8 cellular contexts compared by ENCODE assay signal in genomic region chr15:90201944-90202375, GRCh38. TPM values are rescaled to one million over a fixed set of nuclear protein-coding genes. Genes with fewer than 3 reads are reported as not detected.
A peak's percentile ranks its signal among the peaks of the same experiment; 100 is the strongest.
DNase-seq lines count a peak whose midpoint lies in the region; ATAC-seq lines count a peak whose summit lies in the region.

No MANE protein-coding gene starts in this region.

- intact Hi-C loops in activated T-helper 1 cell treated with anti-CD3 and anti-CD28 coated beads, Interleukin-12 subunit alpha, Interleukin-12 subunit beta, Interleukin-2, Interleukin-4 antibody, amounts not matched to agents 30 ng/mL and 10 ng/mL and 1 ng/mL, durations not matched to agents 14 hours and 24 hours and 36 hours (cut with micrococcal nuclease) = loop anchor here (1.0 to 2.0 kb wide), 4 partner anchors 17 to 63 kb away; partner anchors contain the start of genes GDPGP1 and NGRN

- H3K36me3 Mint-ChIP-seq in activated T-cell treated with anti-CD3 and anti-CD28 coated beads, Interleukin-2, amount 50 U/mL, for 24 hours (ENCODE audit: low read depth) = no peaks in the 10 kb centered on the region
- peaks cover 5% of the 10 kb centered on the region for H3K36me3 Mint-ChIP-seq in activated T-helper 1 cell treated with anti-CD3 and anti-CD28 coated beads, Interleukin-12 subunit alpha, Interleukin-12 subunit beta, Interleukin-2, Interleukin-4 antibody, amounts not matched to agents 30 ng/mL and 10 ng/mL and 1 ng/mL, durations not matched to agents 14 hours and 24 hours and 36 hours (ENCODE audit: low read depth)

- peaks cover 5% of the 10 kb centered on the region; the same call in 1 of the 2 replicates for H3K36me3 ChIP-seq in iPS-20b (ENCODE audit: insufficient read depth, low read depth, low read length)
- H3K36me3 ChIP-seq in stomach smooth muscle (ENCODE audit: control insufficient read depth in 2 of 2, insufficient read depth in 2 of 2, low read length in 2 of 2) = peaks cover 0 to 5% of the 10 kb centered on the region in 2 donors

- peak overlapping the region; percentile 44 for H3K27ac Mint-ChIP-seq in activated T-cell treated with anti-CD3 and anti-CD28 coated beads, Interleukin-2, amount 50 U/mL, for 24 hours
- H3K27ac Mint-ChIP-seq in activated T-helper 1 cell treated with anti-CD3 and anti-CD28 coated beads, Interleukin-12 subunit alpha, Interleukin-12 subunit beta, Interleukin-2, Interleukin-4 antibody, amounts not matched to agents 30 ng/mL and 10 ng/mL and 1 ng/mL, durations not matched to agents 14 hours and 24 hours and 36 hours = no peak overlapping the region

- H3K9ac ChIP-seq in iPS-20b (ENCODE audit: low read depth, low read length) (peak overlapping the region; percentile 87; the same call in 1 of the 2 replicates), stomach smooth muscle (ENCODE audit: low read length in 2 of 2) (peak overlapping the region; percentile 71 to 85)

- no peaks in the 10 kb centered on the region for H3K9me3 Mint-ChIP-seq in activated T-cell treated with anti-CD3 and anti-CD28 coated beads, Interleukin-2, amount 50 U/mL, for 24 hours
- H3K9me3 Mint-ChIP-seq in activated T-helper 1 cell treated with anti-CD3 and anti-CD28 coated beads, Interleukin-12 subunit alpha, Interleukin-12 subunit beta, Interleukin-2, Interleukin-4 antibody, amounts not matched to agents 30 ng/mL and 10 ng/mL and 1 ng/mL, durations not matched to agents 14 hours and 24 hours and 36 hours = no peaks in the 10 kb centered on the region

- ATAC-seq in GM21825 (IDR thresholded peaks at IDR 0.05; ENCODE audit: unreplicated experiment) = no peak

- in situ Hi-C loops in KBM-7 (cut with MboI; ENCODE audit: low pct_unique_long_range_greater_than_20kb, low sequenced_read_pairs) = no loop called here

- H3K4me1 ChIP-seq in iPS-20b (ENCODE audit: insufficient read depth, low read length) (peaks cover 11% of the 10 kb centered on the region), stomach smooth muscle (ENCODE audit: control insufficient read depth, insufficient read depth, low read length) (peaks cover 50% of the 10 kb centered on the region)

- peak overlapping the region; percentile 79 for H3K4me3 Mint-ChIP-seq in activated T-cell treated with anti-CD3 and anti-CD28 coated beads, Interleukin-2, amount 50 U/mL, for 24 hours
- H3K4me3 Mint-ChIP-seq in activated T-helper 1 cell treated with anti-CD3 and anti-CD28 coated beads, Interleukin-12 subunit alpha, Interleukin-12 subunit beta, Interleukin-2, Interleukin-4 antibody, amounts not matched to agents 30 ng/mL and 10 ng/mL and 1 ng/mL, durations not matched to agents 14 hours and 24 hours and 36 hours = peak overlapping the region; percentile 92

- DNase-seq in activated T-cell treated with anti-CD3 and anti-CD28 coated beads, Interleukin-2, amount 50 U/mL, for 24 hours = no peak
- no peak for DNase-seq in activated T-cell treated with anti-CD3 and anti-CD28 coated beads, Interleukin-2, amount 50 U/mL, for 48 hours
- DNase-seq in activated T-helper 1 cell treated with anti-CD3 and anti-CD28 coated beads, Interleukin-12 subunit alpha, Interleukin-12 subunit beta, Interleukin-2, Interleukin-4 antibody, amounts not matched to agents 30 ng/mL and 10 ng/mL and 1 ng/mL, durations not matched to agents 14 hours and 24 hours and 36 hours (ENCODE audit: low spot score) = no peak
- DNase-seq in SIG-M5 treated with dmso at 0.1 percent for 504 hours (lab: John Stamatoyannopoulos, UW; ENCODE audit: unreplicated experiment) (no peak), KBM-7 (no peak)

- H3K27ac ChIP-seq in iPS-20b (ENCODE audit: low read length) = no peak overlapping the region
- H3K27ac ChIP-seq in stomach smooth muscle (ENCODE audit: low read length) = peak overlapping the region; percentile 76

- no peaks in the 10 kb centered on the region for H3K27me3 Mint-ChIP-seq in activated T-cell treated with anti-CD3 and anti-CD28 coated beads, Interleukin-2, amount 50 U/mL, for 24 hours
- peaks cover 5% of the 10 kb centered on the region for H3K27me3 Mint-ChIP-seq in activated T-helper 1 cell treated with anti-CD3 and anti-CD28 coated beads, Interleukin-12 subunit alpha, Interleukin-12 subunit beta, Interleukin-2, Interleukin-4 antibody, amounts not matched to agents 30 ng/mL and 10 ng/mL and 1 ng/mL, durations not matched to agents 14 hours and 24 hours and 36 hours (ENCODE audit: insufficient read depth)

- H3K4me1 Mint-ChIP-seq in activated T-cell treated with anti-CD3 and anti-CD28 coated beads, Interleukin-2, amount 50 U/mL, for 24 hours (ENCODE audit: low read depth) = peaks cover 20% of the 10 kb centered on the region
- H3K4me1 Mint-ChIP-seq in activated T-helper 1 cell treated with anti-CD3 and anti-CD28 coated beads, Interleukin-12 subunit alpha, Interleukin-12 subunit beta, Interleukin-2, Interleukin-4 antibody, amounts not matched to agents 30 ng/mL and 10 ng/mL and 1 ng/mL, durations not matched to agents 14 hours and 24 hours and 36 hours (ENCODE audit: low read depth) = peaks cover 39% of the 10 kb centered on the region

- H3K4me3 ChIP-seq in iPS-20b (ENCODE audit: low read length) (peak overlapping the region; percentile 93), stomach smooth muscle (ENCODE audit: low read length in 2 of 2) (peak overlapping the region; percentile 75 to 85)

- H3K27me3 ChIP-seq in iPS-20b (ENCODE audit: insufficient read depth, low read length) (peaks cover 10% of the 10 kb centered on the region), stomach smooth muscle (ENCODE audit: control insufficient read depth in 1 of 2, insufficient read depth in 2 of 2, low read length in 2 of 2) (no peaks in the 10 kb centered on the region)

- H3K9me3 ChIP-seq in iPS-20b (ENCODE audit: insufficient read depth, low read depth, low read length) (no peaks in the 10 kb centered on the region), stomach smooth muscle (ENCODE audit: control insufficient read depth in 2 of 2, low read length in 2 of 2) (no peaks in the 10 kb centered on the region)

RNA-seq across cellular contexts. Expression of gene SEMA4B, which starts 0.8 kb away (rescaled TPM):
- total RNA-seq in activated T-helper 1 cell treated with anti-CD3 and anti-CD28 coated beads, Interleukin-12 subunit alpha, Interleukin-12 subunit beta, Interleukin-2, Interleukin-4 antibody, amounts not matched to agents 30 ng/mL and 10 ng/mL and 1 ng/mL, durations not matched to agents 14 hours and 24 hours and 36 hours = 17.5 and 18.8 TPM in 2 replicates

RNA-seq across cellular contexts. Expression of gene CIB1, which starts 31.8 kb away (rescaled TPM):
- 144 and 145 TPM in 2 replicates for total RNA-seq in activated T-helper 1 cell treated with anti-CD3 and anti-CD28 coated beads, Interleukin-12 subunit alpha, Interleukin-12 subunit beta, Interleukin-2, Interleukin-4 antibody, amounts not matched to agents 30 ng/mL and 10 ng/mL and 1 ng/mL, durations not matched to agents 14 hours and 24 hours and 36 hours

RNA-seq across cellular contexts. Expression of gene GDPGP1, which starts 32.0 kb away (rescaled TPM):
- total RNA-seq in activated T-helper 1 cell treated with anti-CD3 and anti-CD28 coated beads, Interleukin-12 subunit alpha, Interleukin-12 subunit beta, Interleukin-2, Interleukin-4 antibody, amounts not matched to agents 30 ng/mL and 10 ng/mL and 1 ng/mL, durations not matched to agents 14 hours and 24 hours and 36 hours = 12.7 and 15.5 TPM in 2 replicates

RNA-seq across cellular contexts. Expression of gene TTLL13, which starts 47.4 kb away (rescaled TPM):
- total RNA-seq in activated T-helper 1 cell treated with anti-CD3 and anti-CD28 coated beads, Interleukin-12 subunit alpha, Interleukin-12 subunit beta, Interleukin-2, Interleukin-4 antibody, amounts not matched to agents 30 ng/mL and 10 ng/mL and 1 ng/mL, durations not matched to agents 14 hours and 24 hours and 36 hours = 0.29 and 0.65 TPM in 2 replicates
